ENCODE assay signal across 19 cellular contexts in genomic region chr6:89471287-89471867, GRCh38. TPM values are rescaled to one million over a fixed set of nuclear protein-coding genes. Genes with fewer than 3 reads are reported as not detected.
DNase-seq lines count a peak whose midpoint lies in the region; ATAC-seq and TF ChIP-seq lines count a peak whose summit lies in the region.
"Had no signal": no experiment of that assay in that cellular context is flagged by ENCODE, and none has a peak within 500 bp of the region (broad histone marks: within the 10 kb centered on the region; RNA-seq: fewer than 3 reads in every experiment).

No MANE protein-coding gene starts in this region.

- H3K27ac ChIP-seq in HEK293 (ENCODE audit: extremely low read depth, low read depth, low read length), result no peak overlapping the region

- no peaks in the 10 kb centered on the region for H3K9me3 ChIP-seq in HEK293 (ENCODE audit: control insufficient read depth, insufficient read depth, low read depth, low read length)

- no peaks in the 10 kb centered on the region for H3K36me3 ChIP-seq in HEK293 (ENCODE audit: control insufficient read depth in 2 of 2, insufficient read depth in 1 of 2, low read length in 2 of 2)

- CTCF ChIA-PET in HEK293 (lab: Yijun Ruan, JAX), result interaction anchor here (0.8 to 1.3 kb wide), 2 partner anchors 99 to 321 kb away, joined by 3 to 4 read pairs; no protein-coding TSS in a partner anchor

- H3K27ac Mint-ChIP-seq in endothelial cell (ENCODE audit: unreplicated experiment) (peak overlapping the region; percentile 83), nephron progenitor cell (peak overlapping the region; percentile 55)
- H3K27ac Mint-ChIP-seq: CD14-positive monocyte had no signal

- H3K4me1 Mint-ChIP-seq in endothelial cell (ENCODE audit: unreplicated experiment) (peaks cover 36% of the 10 kb centered on the region), nephron progenitor cell (peaks cover 37% of the 10 kb centered on the region)

- no peaks in the 10 kb centered on the region for H3K27me3 Mint-ChIP-seq in endothelial cell (ENCODE audit: unreplicated experiment)
- peaks cover 4% of the 10 kb centered on the region for H3K27me3 Mint-ChIP-seq in nephron progenitor cell (ENCODE audit: low read depth, poor library complexity)

- H3K9me3 Mint-ChIP-seq in endothelial cell (ENCODE audit: unreplicated experiment) (no peaks in the 10 kb centered on the region), nephron progenitor cell (no peaks in the 10 kb centered on the region)
- H3K9me3 Mint-ChIP-seq: CD14-positive monocyte, H9 had no signal

- no peak for ATAC-seq in GM18868 (IDR thresholded peaks at IDR 0.05; ENCODE audit: unreplicated experiment)
- ATAC-seq: Panc1 had no signal

- H3K36me3 Mint-ChIP-seq in endothelial cell (ENCODE audit: low read depth, unreplicated experiment) (no peaks in the 10 kb centered on the region), nephron progenitor cell (ENCODE audit: low read depth) (no peaks in the 10 kb centered on the region)
- H3K36me3 Mint-ChIP-seq: CD14-positive monocyte had no signal

- peaks cover 17% of the 10 kb centered on the region for H3K4me1 ChIP-seq in HEK293 (ENCODE audit: control insufficient read depth, insufficient read depth, low read length)

- no peak for TF ChIP-seq CTCF in HEK293 (tag by site-specific recombination; IDR thresholded peaks at IDR 0.05)
- no peak for TF ChIP-seq CTCF in endothelial cell (IDR thresholded peaks at IDR 0.05; ENCODE audit: unreplicated experiment)
- TF ChIP-seq CTCF in nephron progenitor cell (IDR thresholded peaks at IDR 0.05), result no peak

- no peak overlapping the region for H3K4me3 ChIP-seq in HEK293 (ENCODE audit: low read depth, low read length)

- DNase-seq in NCI-H226 (peak; percentile 61), endothelial cell (ENCODE audit: low spot score) (peak; percentile 26), nephron progenitor cell (no peak), AG08395 (ENCODE audit: low spot score) (no peak)
- no peak for DNase-seq in activated CD8-positive, alpha-beta memory T cell treated with anti-CD3 and anti-CD28 coated beads, Interleukin-2, amount 50 U/mL, for 48 hours
- DNase-seq: ACHN, AML-193, DMS79 treated with DMSO at 0.1 percent for 48 hours, H9, IMR-90, NCI-H1048, NCI-H1694, NCI-H2081 treated with DMSO at 0.1 percent for 48 hours, NCI-H345, NCI-H524 treated with DMSO at 0.1 percent for 48 hours had no signal

- no peak overlapping the region for H3K4me3 Mint-ChIP-seq in endothelial cell (ENCODE audit: unreplicated experiment)
- peak overlapping the region; percentile 10 for H3K4me3 Mint-ChIP-seq in nephron progenitor cell
- H3K4me3 Mint-ChIP-seq: CD14-positive monocyte, H9 had no signal

- POLR2A ChIA-PET in HEK293 (lab: Yijun Ruan, JAX), result no interaction called here

TF ChIP-seq in HEK293, 187 proteins besides CTCF, POLR2A, EP300 and RAD21 (continues in another document):
- TF ChIP-seq ZNF19 (tag by site-specific recombination; IDR thresholded peaks at IDR 0.05; ENCODE audit: low read depth), result no peak
- peak; percentile 75 for TF ChIP-seq ZNF677 (tag by site-specific recombination; IDR thresholded peaks at IDR 0.05)
- TF ChIP-seq ZNF514 (tag by site-specific recombination; IDR thresholded peaks at IDR 0.05), result no peak
- peak; percentile 91 for TF ChIP-seq PRDM1 (tag by site-specific recombination; IDR thresholded peaks at IDR 0.05)
- no peak for TF ChIP-seq ZNF433 (tag by site-specific recombination; IDR thresholded peaks at IDR 0.05; ENCODE audit: low read depth)
- TF ChIP-seq ZNF426 (tag by site-specific recombination; IDR thresholded peaks at IDR 0.05), result no peak
- TF ChIP-seq ZNF791 (tag by site-specific recombination; IDR thresholded peaks at IDR 0.05), result no peak
- TF ChIP-seq MYNN (tag by site-specific recombination; IDR thresholded peaks at IDR 0.05; ENCODE audit: borderline replicate concordance), result no peak
- no peak for TF ChIP-seq ZBTB21 (tag by site-specific recombination; IDR thresholded peaks at IDR 0.05)
- TF ChIP-seq ZNF621 (tag by site-specific recombination; IDR thresholded peaks at IDR 0.05), result no peak
- no peak for TF ChIP-seq ZNF16 (tag by site-specific recombination; IDR thresholded peaks at IDR 0.05; ENCODE audit: low read depth)
- no peak for TF ChIP-seq ZNF530 (tag by site-specific recombination; IDR thresholded peaks at IDR 0.05; ENCODE audit: low read depth)
- peak; percentile 41; the same call in 1 of the 2 replicates for TF ChIP-seq PRDM10 (tag by site-specific recombination; IDR thresholded peaks at IDR 0.05)
- no peak for TF ChIP-seq ZNF843 (tag by site-specific recombination; IDR thresholded peaks at IDR 0.05)
- no peak for TF ChIP-seq ZNF155 (tag by site-specific recombination; IDR thresholded peaks at IDR 0.05)
- no peak for TF ChIP-seq INSM2 (tag by site-specific recombination; IDR thresholded peaks at IDR 0.05)
- TF ChIP-seq ZBTB10 (tag by site-specific recombination; IDR thresholded peaks at IDR 0.05), result no peak

RNA-seq across cellular contexts. Expression of gene ANKRD6, which starts 38.4 kb away (rescaled TPM):
- 70.9 TPM for total RNA-seq in endothelial cell (ENCODE audit: unreplicated experiment)

RNA-seq across cellular contexts. Expression of gene RRAGD, which starts 59.3 kb away (rescaled TPM):
- 9.8 TPM for total RNA-seq in endothelial cell (ENCODE audit: unreplicated experiment)
- total RNA-seq: IMR-90 had no signal

Comparison
In these comparisons a context has a peak if more than half of its experiments do, and no peak if none do; other contexts are left out.
1. DNase-seq: peak in NCI-H226 (single experiment) and endothelial cell (single experiment); none in nephron progenitor cell (single experiment), activated CD8-positive, alpha-beta memory T cell treated with anti-CD3 and anti-CD28 coated beads, Interleukin-2, amount 50 U/mL, for 48 hours (single experiment) and AG08395 (single experiment).